In genomic region chr19:1856345-1856697, GRCh38 we compare ENCODE assay signal across 7 cellular contexts. TPM values are rescaled to one million over a fixed set of nuclear protein-coding genes. Genes with fewer than 3 reads are reported as not detected.
DNase-seq lines count a peak whose midpoint lies in the region; ATAC-seq lines count a peak whose summit lies in the region.

No MANE protein-coding gene starts in this region.

- H3K27me3 ChIP-seq in iPS DF 6.9 (ENCODE audit: control insufficient read depth, insufficient read depth, low read length) = no peaks in the 10 kb centered on the region

- no peaks in the 10 kb centered on the region for H3K9me3 Mint-ChIP-seq in activated CD8-positive, alpha-beta T cell treated with anti-CD3 and anti-CD28 coated beads, Interleukin-2, amount 10 ng/mL, durations not matched to agents 7 days and 5 days (ENCODE audit: insufficient read depth)
- H3K9me3 Mint-ChIP-seq in stimulated activated naive B cell treated with anti-CD40 and anti-IgM and Interleukin-4, amounts not matched to agents 10 μg/mL and 1 μg/mL and 100 μg/mL, for 72 hours = no peaks in the 10 kb centered on the region

- H3K4me3 ChIP-seq in iPS DF 6.9 (ENCODE audit: low read length) = peak overlapping the region; percentile 24; the same call in 1 of the 2 replicates

- H3K4me1 ChIP-seq in iPS DF 6.9 (ENCODE audit: control insufficient read depth, insufficient read depth, low read length) = peaks cover 42% of the 10 kb centered on the region

- no peaks in the 10 kb centered on the region for H3K9me3 ChIP-seq in iPS DF 6.9 (ENCODE audit: control insufficient read depth, insufficient read depth, low read length)

- H3K27ac ChIP-seq in iPS DF 6.9 (ENCODE audit: low read length) = no peak overlapping the region

- CTCF ChIA-PET in activated CD8-positive, alpha-beta T cell treated with anti-CD3 and anti-CD28 coated beads, Interleukin-2, amount 10 ng/mL, durations not matched to agents 7 days and 5 days (lab: Charles Lee) = interaction anchor here (0.9 to 1.8 kb wide), 3 partner anchors 8 to 30 kb away, joined by 3 to 7 read pairs (median 5); no protein-coding TSS in a partner anchor

- no peaks in the 10 kb centered on the region for H3K27me3 Mint-ChIP-seq in activated CD8-positive, alpha-beta T cell treated with anti-CD3 and anti-CD28 coated beads, Interleukin-2, amount 10 ng/mL, durations not matched to agents 7 days and 5 days (ENCODE audit: low read depth)
- no peaks in the 10 kb centered on the region for H3K27me3 Mint-ChIP-seq in stimulated activated naive B cell treated with anti-CD40 and anti-IgM and Interleukin-4, amounts not matched to agents 10 μg/mL and 1 μg/mL and 100 μg/mL, for 72 hours

- H3K4me3 Mint-ChIP-seq in activated CD8-positive, alpha-beta T cell treated with anti-CD3 and anti-CD28 coated beads, Interleukin-2, amount 10 ng/mL, durations not matched to agents 7 days and 5 days = peak overlapping the region; percentile 83
- peak overlapping the region; percentile 92 to 93 for H3K4me3 Mint-ChIP-seq in stimulated activated naive B cell treated with anti-CD40 and anti-IgM and Interleukin-4, amounts not matched to agents 10 μg/mL and 1 μg/mL and 100 μg/mL, for 72 hours

- DNase-seq in activated CD8-positive, alpha-beta T cell treated with anti-CD3 and anti-CD28 coated beads, Interleukin-2, amount 10 ng/mL, durations not matched to agents 7 days and 5 days = no peak
- no peak for DNase-seq in iPS DF 6.9 (ENCODE audit: low read depth, low spot score)
- DNase-seq in stimulated activated naive B cell treated with anti-CD40 and anti-IgM and Interleukin-4, amounts not matched to agents 10 μg/mL and 1 μg/mL and 100 μg/mL, for 72 hours = no peak
- no peak for DNase-seq in nucleus accumbens (lab: John Stamatoyannopoulos, UW)
- no peak for DNase-seq in stimulated activated CD4-positive, alpha-beta T cell treated with anti-CD3 and anti-CD28 coated beads, Interleukin-4, amount 100 ng/mL, for 1 hour

- ATAC-seq in HG02759 (IDR thresholded peaks at IDR 0.05; ENCODE audit: unreplicated experiment) (peak; percentile 3), GM21367 (IDR thresholded peaks at IDR 0.05; ENCODE audit: unreplicated experiment) (no peak)
- no peak for ATAC-seq in activated CD8-positive, alpha-beta T cell treated with anti-CD3 and anti-CD28 coated beads, Interleukin-2, amount 10 ng/mL, durations not matched to agents 7 days and 5 days
- peak in 1 of 2 donors; percentile 1 for ATAC-seq in stimulated activated naive B cell treated with anti-CD40 and anti-IgM and Interleukin-4, amounts not matched to agents 10 μg/mL and 1 μg/mL and 100 μg/mL, for 72 hours (replicated peaks)

- H3K36me3 Mint-ChIP-seq in activated CD8-positive, alpha-beta T cell treated with anti-CD3 and anti-CD28 coated beads, Interleukin-2, amount 10 ng/mL, durations not matched to agents 7 days and 5 days (ENCODE audit: low read depth) = peaks cover 7% of the 10 kb centered on the region
- peaks cover 6 to 7% of the 10 kb centered on the region in 2 donors for H3K36me3 Mint-ChIP-seq in stimulated activated naive B cell treated with anti-CD40 and anti-IgM and Interleukin-4, amounts not matched to agents 10 μg/mL and 1 μg/mL and 100 μg/mL, for 72 hours

- POLR2A ChIA-PET in activated CD8-positive, alpha-beta T cell treated with anti-CD3 and anti-CD28 coated beads, Interleukin-2, amount 10 ng/mL, durations not matched to agents 7 days and 5 days (lab: Charles Lee) = interaction anchor here (1.1 to 2.2 kb wide), 3 partner anchors 9 to 26 kb away, joined by 3 to 7 read pairs (median 6); no protein-coding TSS in a partner anchor

- H3K36me3 ChIP-seq in iPS DF 6.9 (ENCODE audit: control insufficient read depth, insufficient read depth, low read length) = no peaks in the 10 kb centered on the region

- no CpG with 5 or more reads among the region's 6 CpGs for WGBS in iPS DF 6.9 (ENCODE audit: insufficient coverage, insufficient read length)

- H3K4me1 Mint-ChIP-seq in activated CD8-positive, alpha-beta T cell treated with anti-CD3 and anti-CD28 coated beads, Interleukin-2, amount 10 ng/mL, durations not matched to agents 7 days and 5 days (ENCODE audit: low read depth) = peaks cover 74% of the 10 kb centered on the region
- H3K4me1 Mint-ChIP-seq in stimulated activated naive B cell treated with anti-CD40 and anti-IgM and Interleukin-4, amounts not matched to agents 10 μg/mL and 1 μg/mL and 100 μg/mL, for 72 hours = peaks cover 38 to 87% of the 10 kb centered on the region in 2 donors

- peak overlapping the region; percentile 95 for H3K27ac Mint-ChIP-seq in activated CD8-positive, alpha-beta T cell treated with anti-CD3 and anti-CD28 coated beads, Interleukin-2, amount 10 ng/mL, durations not matched to agents 7 days and 5 days
- H3K27ac Mint-ChIP-seq in stimulated activated naive B cell treated with anti-CD40 and anti-IgM and Interleukin-4, amounts not matched to agents 10 μg/mL and 1 μg/mL and 100 μg/mL, for 72 hours = peak overlapping the region; percentile 97

RNA-seq across cellular contexts. Expression of gene KLF16, which starts 7.1 kb away (rescaled TPM):
- 10 to 100 TPM; 26.5 to 29.8 TPM for total RNA-seq in activated CD8-positive, alpha-beta T cell treated with anti-CD3 and anti-CD28 coated beads, Interleukin-2, amount 10 ng/mL, durations not matched to agents 7 days and 5 days

RNA-seq across cellular contexts. Expression of gene REXO1, which starts 8.0 kb away (rescaled TPM):
- 10 to 100 TPM; 47.9 to 52.9 TPM for total RNA-seq in activated CD8-positive, alpha-beta T cell treated with anti-CD3 and anti-CD28 coated beads, Interleukin-2, amount 10 ng/mL, durations not matched to agents 7 days and 5 days

RNA-seq across cellular contexts. Expression of gene ABHD17A, which starts 29.0 kb away (rescaled TPM):
- total RNA-seq in activated CD8-positive, alpha-beta T cell treated with anti-CD3 and anti-CD28 coated beads, Interleukin-2, amount 10 ng/mL, durations not matched to agents 7 days and 5 days = 100 to 1,000 TPM; 181 to 196 TPM

RNA-seq across cellular contexts. Expression of gene ATP8B3, which starts 44.2 kb away (rescaled TPM):
- 10 to 100 TPM; 20.2 to 27.8 TPM for total RNA-seq in activated CD8-positive, alpha-beta T cell treated with anti-CD3 and anti-CD28 coated beads, Interleukin-2, amount 10 ng/mL, durations not matched to agents 7 days and 5 days

RNA-seq across cellular contexts. Expression of gene ADAT3, which starts 48.9 kb away (rescaled TPM):
- total RNA-seq in activated CD8-positive, alpha-beta T cell treated with anti-CD3 and anti-CD28 coated beads, Interleukin-2, amount 10 ng/mL, durations not matched to agents 7 days and 5 days = 10 to 100 TPM in 1 of 2 experiments, 1 to 10 TPM in 1; 9.9 to 11.0 TPM
